2 cellular contexts compared by ENCODE assay signal in the genomic region with DNA sequence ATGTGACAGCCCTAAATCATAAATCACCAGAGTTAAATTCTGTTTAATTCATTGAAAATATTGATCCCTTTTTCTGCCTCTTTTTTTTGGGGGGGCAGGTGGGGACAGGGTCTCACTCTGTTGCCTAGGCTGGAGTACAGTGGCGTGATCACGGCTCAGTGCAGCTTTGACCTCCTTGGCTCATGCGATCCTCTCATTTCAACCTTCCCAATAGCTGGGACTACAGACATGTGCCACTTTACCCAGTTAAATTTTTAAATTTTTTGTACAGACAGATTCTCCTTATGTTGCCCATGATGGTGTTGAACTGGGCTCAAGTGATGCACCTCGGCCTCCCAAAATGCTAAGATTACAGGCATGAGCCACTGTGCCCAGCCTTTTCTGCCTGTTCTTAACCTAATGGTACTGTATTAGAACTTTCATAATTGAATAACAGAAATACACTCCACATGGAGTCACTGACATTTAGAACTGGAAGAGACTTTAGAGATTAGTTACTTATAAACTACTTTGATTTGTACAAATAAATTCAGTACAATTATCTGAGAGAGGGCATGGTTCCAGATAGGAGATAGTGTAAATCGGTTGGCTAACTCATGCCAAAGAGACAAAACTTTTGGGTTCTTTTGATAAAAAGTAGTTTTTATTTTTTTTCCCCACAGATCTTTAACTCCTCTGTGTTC.
A peak's percentile ranks its signal among the peaks of the same experiment; 100 is the strongest.
TF ChIP-seq lines count a peak whose summit lies in the region.

No MANE protein-coding gene starts in this region.

TF ChIP-seq in liver, 16 proteins besides CTCF, POLR2A, EP300 and RAD21:
- no peak for TF ChIP-seq TAF1 (conservative IDR thresholded peaks at IDR 0.05)
- peak; percentile 45 for TF ChIP-seq YY1 (IDR thresholded peaks at IDR 0.05)
- TF ChIP-seq HNF4A (conservative IDR thresholded peaks at IDR 0.05) = peak; percentile 30 to 37
- TF ChIP-seq SP1 (IDR thresholded peaks at IDR 0.05) = peak; percentile 29
- TF ChIP-seq, protein P1, sequence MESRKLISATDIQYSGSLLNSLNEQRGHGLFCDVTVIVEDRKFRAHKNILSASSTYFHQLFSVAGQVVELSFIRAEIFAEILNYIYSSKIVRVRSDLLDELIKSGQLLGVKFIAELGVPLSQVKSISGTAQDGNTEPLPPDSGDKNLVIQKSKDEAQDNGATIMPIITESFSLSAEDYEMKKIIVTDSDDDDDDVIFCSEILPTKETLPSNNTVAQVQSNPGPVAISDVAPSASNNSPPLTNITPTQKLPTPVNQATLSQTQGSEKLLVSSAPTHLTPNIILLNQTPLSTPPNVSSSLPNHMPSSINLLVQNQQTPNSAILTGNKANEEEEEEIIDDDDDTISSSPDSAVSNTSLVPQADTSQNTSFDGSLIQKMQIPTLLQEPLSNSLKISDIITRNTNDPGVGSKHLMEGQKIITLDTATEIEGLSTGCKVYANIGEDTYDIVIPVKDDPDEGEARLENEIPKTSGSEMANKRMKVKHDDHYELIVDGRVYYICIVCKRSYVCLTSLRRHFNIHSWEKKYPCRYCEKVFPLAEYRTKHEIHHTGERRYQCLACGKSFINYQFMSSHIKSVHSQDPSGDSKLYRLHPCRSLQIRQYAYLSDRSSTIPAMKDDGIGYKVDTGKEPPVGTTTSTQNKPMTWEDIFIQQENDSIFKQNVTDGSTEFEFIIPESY (IDR thresholded peaks at IDR 0.05) = peak; percentile 16
- TF ChIP-seq NR2F2 (IDR thresholded peaks at IDR 0.05) = no peak
- TF ChIP-seq EGR1 (IDR thresholded peaks at IDR 0.05; ENCODE audit: low read depth in 2 of 2) = no peak
- no peak for TF ChIP-seq FOXA1 (IDR thresholded peaks at IDR 0.05)
- TF ChIP-seq RXRA (IDR thresholded peaks at IDR 0.05) = peak; percentile 8 to 48

TF ChIP-seq in HepG2, 621 proteins besides CTCF, POLR2A, EP300 and RAD21:
- TF ChIP-seq HNF4A (CRISPR knock-in tag; IDR thresholded peaks at IDR 0.05) (no peak), TGIF2 (CRISPR knock-in tag; IDR thresholded peaks at IDR 0.05) (no peak), U2AF1 (optimal IDR thresholded peaks at IDR 0.05; ENCODE audit: low read depth, low read length) (no peak)
- TF ChIP-seq, protein P2, sequence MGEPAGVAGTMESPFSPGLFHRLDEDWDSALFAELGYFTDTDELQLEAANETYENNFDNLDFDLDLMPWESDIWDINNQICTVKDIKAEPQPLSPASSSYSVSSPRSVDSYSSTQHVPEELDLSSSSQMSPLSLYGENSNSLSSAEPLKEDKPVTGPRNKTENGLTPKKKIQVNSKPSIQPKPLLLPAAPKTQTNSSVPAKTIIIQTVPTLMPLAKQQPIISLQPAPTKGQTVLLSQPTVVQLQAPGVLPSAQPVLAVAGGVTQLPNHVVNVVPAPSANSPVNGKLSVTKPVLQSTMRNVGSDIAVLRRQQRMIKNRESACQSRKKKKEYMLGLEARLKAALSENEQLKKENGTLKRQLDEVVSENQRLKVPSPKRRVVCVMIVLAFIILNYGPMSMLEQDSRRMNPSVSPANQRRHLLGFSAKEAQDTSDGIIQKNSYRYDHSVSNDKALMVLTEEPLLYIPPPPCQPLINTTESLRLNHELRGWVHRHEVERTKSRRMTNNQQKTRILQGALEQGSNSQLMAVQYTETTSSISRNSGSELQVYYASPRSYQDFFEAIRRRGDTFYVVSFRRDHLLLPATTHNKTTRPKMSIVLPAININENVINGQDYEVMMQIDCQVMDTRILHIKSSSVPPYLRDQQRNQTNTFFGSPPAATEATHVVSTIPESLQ (CRISPR knock-in tag; conservative IDR thresholded peaks at IDR 0.05) = no peak
